Comparison of ENCODE assay signal across 14 cellular contexts in genomic region chr7:114818501-114818900, GRCh38.
DNase-seq lines count a peak whose midpoint lies in the region; ATAC-seq and TF ChIP-seq lines count a peak whose summit lies in the region.
"Had no signal": no experiment of that assay in that cellular context is flagged by ENCODE, and none has a peak within 500 bp of the region (broad histone marks: within the 10 kb centered on the region; RNA-seq: fewer than 3 reads in every experiment).

No MANE protein-coding gene starts in this region.

- H3F3A ChIP-seq in PC-9 (ENCODE audit: insufficient read depth, low read depth), result peaks cover 12% of the 10 kb centered on the region

- H3K27ac Mint-ChIP-seq in MCF 10A (ENCODE audit: low read depth, unreplicated experiment), result peak overlapping the region; percentile 93
- H3K27ac Mint-ChIP-seq in stimulated activated naive CD8-positive, alpha-beta T cell treated with anti-CD3 and anti-CD28 coated beads, Interleukin-15, amount 100 ng/mL, for 72 hours, result no peak overlapping the region
- no peak overlapping the region for H3K27ac Mint-ChIP-seq in Caco-2 (ENCODE audit: unreplicated experiment)
- H3K27ac Mint-ChIP-seq: activated B cell treated with CpG ODN at 0.5 μM for 24 hours had no signal

- no peaks in the 10 kb centered on the region for H3K27me3 ChIP-seq in breast epithelium
- no peaks in the 10 kb centered on the region for H3K27me3 ChIP-seq in PC-9 (ENCODE audit: insufficient read depth, low read depth)
- no peaks in the 10 kb centered on the region for H3K27me3 ChIP-seq in Caco-2 (replicated peaks; ENCODE audit: control insufficient read depth, insufficient read depth, low read length)
- H3K27me3 ChIP-seq: esophagus muscularis mucosa had no signal

- no peaks in the 10 kb centered on the region for H3K9me2 ChIP-seq in PC-9 (ENCODE audit: insufficient read depth)

- no peak for TF ChIP-seq POLR2A in breast epithelium (IDR thresholded peaks at IDR 0.05)

- H4K20me1 ChIP-seq in PC-9 (ENCODE audit: insufficient read depth), result no peaks in the 10 kb centered on the region

- intact Hi-C loops in MCF 10A (cut with micrococcal nuclease), result loop anchor here (2.0 kb wide), 2 partner anchors 28 to 60 kb away; no protein-coding TSS in a partner anchor
- intact Hi-C loops in breast epithelium (cut with DNase I; ENCODE audit: low total_unique reads), result no loop called here
- intact Hi-C loops in PC-9 (cut with micrococcal nuclease; ENCODE audit: unreplicated experiment), result no loop called here
- intact Hi-C loops in Caco-2 (cut with micrococcal nuclease; ENCODE audit: unreplicated experiment), result no loop called here

- H3K36me3 ChIP-seq in breast epithelium, result no peaks in the 10 kb centered on the region
- peaks cover 6% of the 10 kb centered on the region; the same call in 1 of the 2 replicates for H3K36me3 ChIP-seq in PC-9 (ENCODE audit: low read depth)
- no peaks in the 10 kb centered on the region for H3K36me3 ChIP-seq in Caco-2 (ENCODE audit: control insufficient read depth, insufficient read depth, low read length)
- H3K36me3 ChIP-seq: esophagus muscularis mucosa, left ventricle myocardium inferior had no signal

- peak; percentile 98 for ATAC-seq in stimulated activated naive CD8-positive, alpha-beta T cell treated with anti-CD3 and anti-CD28 coated beads, Interleukin-15, amount 100 ng/mL, for 72 hours
- no peak for ATAC-seq in HG03095 (IDR thresholded peaks at IDR 0.05; ENCODE audit: unreplicated experiment)

- DNase-seq in MCF 10A (ENCODE audit: unreplicated experiment) (peak; percentile 75), breast epithelium (ENCODE audit: low spot score in 2 of 2) (no peak), PC-9 (peak in 1 of 2 experiments; percentile 40), fibroblast of mammary gland (ENCODE audit: low read depth) (peak; percentile 91), NCI-H2196 (lab: John Stamatoyannopoulos, UW; ENCODE audit: unreplicated experiment) (no peak), Caco-2 (no peak)
- DNase-seq in stimulated activated naive CD8-positive, alpha-beta T cell treated with anti-CD3 and anti-CD28 coated beads, Interleukin-15, amount 100 ng/mL, for 72 hours, result peak in 1 of 2 donors; percentile 26
- DNase-seq: activated B cell treated with CpG ODN at 0.5 μM for 24 hours, Calu3, KBM-7, left ventricle myocardium inferior, RPMI8226 had no signal

- POLR2A ChIA-PET in MCF 10A (lab: Yijun Ruan, JAX), result interaction anchor here (0.6 to 2.7 kb wide), 5 partner anchors 17 to 128 kb away, joined by 3 to 7 read pairs (median 3); no protein-coding TSS in a partner anchor
- POLR2A ChIA-PET in PC-9 (lab: Charles Lee; ENCODE audit: unreplicated experiment), result interaction anchor here (0.5 kb wide), 1 partner anchor 363 kb away, joined by 4 read pairs; no protein-coding TSS in a partner anchor
- POLR2A ChIA-PET in Caco-2 (lab: Charles Lee), result no interaction called here

- H3K4me1 Mint-ChIP-seq in MCF 10A (ENCODE audit: insufficient read depth, unreplicated experiment), result peaks cover 30% of the 10 kb centered on the region
- H3K4me1 Mint-ChIP-seq in stimulated activated naive CD8-positive, alpha-beta T cell treated with anti-CD3 and anti-CD28 coated beads, Interleukin-15, amount 100 ng/mL, for 72 hours, result peaks cover 21% of the 10 kb centered on the region
- H3K4me1 Mint-ChIP-seq in Caco-2 (ENCODE audit: low read depth, unreplicated experiment), result no peaks in the 10 kb centered on the region
- H3K4me1 Mint-ChIP-seq: activated B cell treated with CpG ODN at 0.5 μM for 24 hours had no signal

- no peak overlapping the region for H3K27ac ChIP-seq in breast epithelium
- peak overlapping the region; percentile 91 for H3K27ac ChIP-seq in PC-9
- H3K27ac ChIP-seq: left ventricle myocardium inferior had no signal

- no peaks in the 10 kb centered on the region for H3K79me2 ChIP-seq in PC-9 (ENCODE audit: low read depth)

- H3K4me3 ChIP-seq in breast epithelium (no peak overlapping the region), PC-9 (no peak overlapping the region), fibroblast of mammary gland (ENCODE audit: control insufficient read depth, low read depth, low read length) (no peak overlapping the region), Caco-2 (ENCODE audit: low read depth, low read length) (no peak overlapping the region)
- H3K4me3 ChIP-seq: esophagus muscularis mucosa, left ventricle myocardium inferior had no signal

- no peak overlapping the region for H3K4me2 ChIP-seq in PC-9

- no peaks in the 10 kb centered on the region for H3K9me3 ChIP-seq in breast epithelium
- H3K9me3 ChIP-seq in PC-9 (ENCODE audit: insufficient read depth, low read depth), result peaks cover 15% of the 10 kb centered on the region
- H3K9me3 ChIP-seq in Caco-2, result no peaks in the 10 kb centered on the region
- H3K9me3 ChIP-seq: esophagus muscularis mucosa had no signal

- CTCF ChIA-PET in MCF 10A (lab: Yijun Ruan, JAX) (interaction anchor here (0.7 kb wide), 1 partner anchor 1991 kb away, joined by 3 read pairs; no protein-coding TSS in a partner anchor), PC-9 (lab: Charles Lee) (interaction anchor here (1.1 kb wide), 1 partner anchor 104 kb away, joined by 3 read pairs; no protein-coding TSS in a partner anchor), Caco-2 (lab: Charles Lee) (no interaction called here)

- H3K4me1 ChIP-seq in breast epithelium, result no peaks in the 10 kb centered on the region
- H3K4me1 ChIP-seq in PC-9 (replicated peaks; ENCODE audit: insufficient read depth), result peaks cover 30% of the 10 kb centered on the region
- H3K4me1 ChIP-seq in Caco-2, result no peaks in the 10 kb centered on the region
- H3K4me1 ChIP-seq: left ventricle myocardium inferior had no signal

- H3K36me3 Mint-ChIP-seq in MCF 10A (ENCODE audit: insufficient read depth, unreplicated experiment) (no peaks in the 10 kb centered on the region), Caco-2 (ENCODE audit: insufficient read depth, unreplicated experiment) (no peaks in the 10 kb centered on the region)

- H3K27me3 Mint-ChIP-seq in MCF 10A (ENCODE audit: insufficient read depth, unreplicated experiment), result no peaks in the 10 kb centered on the region
- peaks cover 7% of the 10 kb centered on the region for H3K27me3 Mint-ChIP-seq in stimulated activated naive CD8-positive, alpha-beta T cell treated with anti-CD3 and anti-CD28 coated beads, Interleukin-15, amount 100 ng/mL, for 72 hours
- no peaks in the 10 kb centered on the region for H3K27me3 Mint-ChIP-seq in Caco-2 (ENCODE audit: insufficient read depth, unreplicated experiment)
- H3K27me3 Mint-ChIP-seq: activated B cell treated with CpG ODN at 0.5 μM for 24 hours had no signal

- BruUV-seq in MCF 10A (replicated peaks; lab: Mats Ljungman, UMichigan) (no TSS peak), PC-9 (replicated peaks; lab: Mats Ljungman, UMichigan) (no TSS peak), Caco-2 (replicated peaks; lab: Mats Ljungman, UMichigan) (no TSS peak)

- no peak for TF ChIP-seq CTCF in MCF 10A (IDR thresholded peaks at IDR 0.05; ENCODE audit: unreplicated experiment)
- TF ChIP-seq CTCF in breast epithelium (IDR thresholded peaks at IDR 0.05), result no peak
- TF ChIP-seq CTCF in PC-9 (conservative IDR thresholded peaks at IDR 0.05), result no peak
- no peak for TF ChIP-seq CTCF in fibroblast of mammary gland (conservative IDR thresholded peaks at IDR 0.05; ENCODE audit: control insufficient read depth, insufficient read depth, low read depth, low read length)
- no peak for TF ChIP-seq CTCF in Caco-2 (IDR thresholded peaks at IDR 0.05; ENCODE audit: insufficient read depth in 1 of 2, low read depth in 1 of 2, low read length in 1 of 2, severe bottlenecking in 1 of 2, unreplicated experiment in 1 of 2)

- H3K9me3 Mint-ChIP-seq in MCF 10A (ENCODE audit: unreplicated experiment), result no peaks in the 10 kb centered on the region
- peaks cover 0 to 7% of the 10 kb centered on the region in 2 donors for H3K9me3 Mint-ChIP-seq in stimulated activated naive CD8-positive, alpha-beta T cell treated with anti-CD3 and anti-CD28 coated beads, Interleukin-15, amount 100 ng/mL, for 72 hours
- no peaks in the 10 kb centered on the region for H3K9me3 Mint-ChIP-seq in Caco-2 (ENCODE audit: unreplicated experiment)
- H3K9me3 Mint-ChIP-seq: activated B cell treated with CpG ODN at 0.5 μM for 24 hours had no signal

- H2AFZ ChIP-seq in PC-9, result no peak overlapping the region

- H3K4me3 Mint-ChIP-seq in MCF 10A (ENCODE audit: unreplicated experiment), result no peak overlapping the region
- H3K4me3 Mint-ChIP-seq in stimulated activated naive CD8-positive, alpha-beta T cell treated with anti-CD3 and anti-CD28 coated beads, Interleukin-15, amount 100 ng/mL, for 72 hours, result no peak overlapping the region
- H3K4me3 Mint-ChIP-seq in Caco-2 (ENCODE audit: unreplicated experiment), result no peak overlapping the region
- H3K4me3 Mint-ChIP-seq: activated B cell treated with CpG ODN at 0.5 μM for 24 hours had no signal

Comparison
In these comparisons a context has a peak if more than half of its experiments do, and no peak if none do; other contexts are left out.
1. DNase-seq: peak in MCF 10A (single experiment) and fibroblast of mammary gland (single experiment); none in breast epithelium (0 of 2), NCI-H2196 (single experiment) and Caco-2 (0 of 2).